In the genomic region with DNA sequence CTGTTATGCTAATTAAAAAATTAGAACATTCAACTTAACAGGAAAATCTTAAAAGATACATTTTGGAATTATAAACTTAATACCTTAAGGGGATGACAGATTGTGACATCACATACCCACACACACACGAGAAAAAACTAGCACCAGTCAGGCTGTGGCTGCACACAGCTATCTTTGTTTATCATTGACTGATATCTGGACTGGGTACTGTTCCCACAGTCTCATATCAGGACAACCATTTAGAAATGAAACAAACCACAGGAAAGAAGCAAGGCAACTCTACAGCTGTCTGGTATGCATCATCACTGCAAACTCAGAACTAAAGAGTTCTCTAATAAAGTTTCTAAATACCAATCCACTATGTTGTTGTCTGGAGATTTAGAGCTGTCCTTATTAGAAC, we compare ENCODE assay signal across 8 cellular contexts.
A peak's percentile ranks its signal among the peaks of the same experiment; 100 is the strongest.
DNase-seq lines count a peak whose midpoint lies in the region; ATAC-seq and TF ChIP-seq lines count a peak whose summit lies in the region.

No MANE protein-coding gene starts in this region.

- no peak for DNase-seq in central memory CD8-positive, alpha-beta T cell (ENCODE audit: low spot score in 2 of 2)
- DNase-seq in psoas muscle (no peak), cortex of kidney (lab: John Stamatoyannopoulos, UW) (no peak), T-helper 17 cell (no peak), DMS53 treated with DMSO at 0.1 percent for 48 hours (lab: John Stamatoyannopoulos, UW; ENCODE audit: unreplicated experiment) (no peak)

- H3K4me2 ChIP-seq in BLaER1, result peak overlapping the region; percentile 13

- peaks cover 6% of the 10 kb centered on the region for H3K4me1 Mint-ChIP-seq in central memory CD8-positive, alpha-beta T cell
- no peaks in the 10 kb centered on the region for H3K4me1 Mint-ChIP-seq in T-helper 17 cell

- H3K4me1 ChIP-seq in BLaER1 (peaks cover 21% of the 10 kb centered on the region), psoas muscle (no peaks in the 10 kb centered on the region)

- peak; percentile 69 for ATAC-seq in GM19328 (IDR thresholded peaks at IDR 0.05; ENCODE audit: unreplicated experiment)
- peak; percentile 93 for ATAC-seq in HG03175 (IDR thresholded peaks at IDR 0.05; ENCODE audit: unreplicated experiment)
- no peak for ATAC-seq in central memory CD8-positive, alpha-beta T cell (replicated peaks; ENCODE audit: extremely low read depth, poor library complexity, severe bottlenecking)
- no peak for ATAC-seq in psoas muscle
- no peak for ATAC-seq in T-helper 17 cell

- H3K36me3 Mint-ChIP-seq in central memory CD8-positive, alpha-beta T cell (ENCODE audit: insufficient read depth), result peaks cover 2% of the 10 kb centered on the region
- H3K36me3 Mint-ChIP-seq in T-helper 17 cell (ENCODE audit: low read depth), result peaks cover 8% of the 10 kb centered on the region

- H3K4me3 Mint-ChIP-seq in central memory CD8-positive, alpha-beta T cell, result no peak overlapping the region
- no peak overlapping the region for H3K4me3 Mint-ChIP-seq in T-helper 17 cell

- H3K27me3 ChIP-seq in BLaER1 (no peaks in the 10 kb centered on the region), psoas muscle (ENCODE audit: insufficient read depth in 3 of 3, low read length in 2 of 3) (no peaks in the 10 kb centered on the region)

- H3K9me3 ChIP-seq in BLaER1 (peaks cover 23% of the 10 kb centered on the region), psoas muscle (peaks cover 8% of the 10 kb centered on the region), T-helper 17 cell (ENCODE audit: control insufficient read depth, low read length, poor library complexity, severe bottlenecking) (no peaks in the 10 kb centered on the region)

- WGBS in psoas muscle, 3 donors, result 76 to 91% (median 84%) methylated on average over 1 of the region's 1 CpG

- H3K27ac ChIP-seq in BLaER1 (no peak overlapping the region), psoas muscle (no peak overlapping the region)

- H3K27me3 Mint-ChIP-seq in central memory CD8-positive, alpha-beta T cell, result no peaks in the 10 kb centered on the region
- H3K27me3 Mint-ChIP-seq in T-helper 17 cell, result no peaks in the 10 kb centered on the region

- H3K27ac Mint-ChIP-seq in central memory CD8-positive, alpha-beta T cell (ENCODE audit: low read depth), result peak overlapping the region; percentile 51
- no peak overlapping the region for H3K27ac Mint-ChIP-seq in T-helper 17 cell

- intact Hi-C loops in psoas muscle (cut with DNase I), result no loop called here

- no peaks in the 10 kb centered on the region for H4K20me1 ChIP-seq in BLaER1

- no peak overlapping the region for H3K9ac ChIP-seq in BLaER1

- no peak for TF ChIP-seq CTCF in psoas muscle (IDR thresholded peaks at IDR 0.05)

- H3K9me3 Mint-ChIP-seq in central memory CD8-positive, alpha-beta T cell, result peaks cover 10% of the 10 kb centered on the region

- H3K36me3 ChIP-seq in BLaER1 (peaks cover 34% of the 10 kb centered on the region), psoas muscle (ENCODE audit: insufficient read depth in 1 of 2, low read depth in 1 of 2) (peaks cover 3 to 11% of the 10 kb centered on the region in 2 donors)

- no peak overlapping the region for H3K4me3 ChIP-seq in BLaER1
- H3K4me3 ChIP-seq in psoas muscle, result no peak overlapping the region

Comparison
In these comparisons a context has a peak if more than half of its experiments do, and no peak if none do; other contexts are left out.
1. ATAC-seq: peak in GM19328 (single experiment) and HG03175 (single experiment); none in central memory CD8-positive, alpha-beta T cell (single experiment), psoas muscle (0 of 4) and T-helper 17 cell (single experiment).